Comparison of ENCODE assay signal across 21 cellular contexts in genomic region chr4:25904748-25905082, GRCh38. TPM values are rescaled to one million over a fixed set of nuclear protein-coding genes. Genes with fewer than 3 reads are reported as not detected.
DNase-seq lines count a peak whose midpoint lies in the region; ATAC-seq and TF ChIP-seq lines count a peak whose summit lies in the region.
"Had no signal": no experiment of that assay in that cellular context is flagged by ENCODE, and none has a peak within 500 bp of the region (broad histone marks: within the 10 kb centered on the region; RNA-seq: fewer than 3 reads in every experiment).

No MANE protein-coding gene starts in this region.

- no peaks in the 10 kb centered on the region for H3K9me3 ChIP-seq in smooth muscle cell (replicated peaks; ENCODE audit: low read depth)

- no peaks in the 10 kb centered on the region for H4K20me1 ChIP-seq in smooth muscle cell (ENCODE audit: low read depth)

- H3K4me2 ChIP-seq in smooth muscle cell, result no peak overlapping the region

- no peak overlapping the region for H2AFZ ChIP-seq in smooth muscle cell (ENCODE audit: low read depth)

- no peak for DNase-seq in activated B cell treated with CpG ODN at 0.5 μM for 24 hours
- no peak for DNase-seq in NCI-H82 treated with DMSO at 0.1 percent for 48 hours (lab: John Stamatoyannopoulos, UW; ENCODE audit: unreplicated experiment)
- no peak for DNase-seq in amniotic stem cell (lab: John Stamatoyannopoulos, UW)
- no peak for DNase-seq in smooth muscle cell (lab: John Stamatoyannopoulos, UW; ENCODE audit: unreplicated experiment)
- no peak for DNase-seq in T-cell
- DNase-seq: ACHN; activated CD4-positive, alpha-beta memory T cell treated with anti-CD3 and anti-CD28 coated beads for 36 hours; activated naive CD4-positive, alpha-beta T cell treated with anti-CD3 and anti-CD28 coated beads, Interleukin-2, amount 50 U/mL, for 16 hours; activated T-cell treated with anti-CD3 and anti-CD28 coated beads, Interleukin-2, amount 50 U/mL, for 24 hours; CD4-positive, alpha-beta T cell; HCEC 1CT; NCI-H2081; NCI-H524 treated with DMSO at 0.1 percent for 48 hours; posterior cingulate gyrus; SHP77; T-helper 2 cell had no signal

- ATAC-seq in GM18499 (IDR thresholded peaks at IDR 0.05; ENCODE audit: insufficient read depth, unreplicated experiment), result peak; percentile 26
- ATAC-seq in GM19452 (IDR thresholded peaks at IDR 0.05; ENCODE audit: unreplicated experiment), result peak; percentile 55
- ATAC-seq in HG03108 (IDR thresholded peaks at IDR 0.05; ENCODE audit: unreplicated experiment), result peak; percentile 37
- peak; percentile 71 for ATAC-seq in activated B cell treated with CpG ODN at 0.5 μM for 24 hours (ENCODE audit: low read depth)
- ATAC-seq in T-cell (replicated peaks in 1 of 4), result no peak

- H3K4me3 Mint-ChIP-seq in activated B cell treated with CpG ODN at 0.5 μM for 24 hours (peak overlapping the region; percentile 49), T-cell (no peak overlapping the region)
- H3K4me3 Mint-ChIP-seq: activated CD4-positive, alpha-beta memory T cell treated with anti-CD3 and anti-CD28 coated beads for 36 hours; activated T-cell treated with anti-CD3 and anti-CD28 coated beads, Interleukin-2, amount 50 U/mL, for 24 hours; CD4-positive, alpha-beta T cell had no signal

- H3K36me3 Mint-ChIP-seq in activated B cell treated with CpG ODN at 0.5 μM for 24 hours (ENCODE audit: low read depth), result no peaks in the 10 kb centered on the region
- H3K36me3 Mint-ChIP-seq in T-cell, result no peaks in the 10 kb centered on the region

- H3K79me2 ChIP-seq in smooth muscle cell (ENCODE audit: low read depth), result no peaks in the 10 kb centered on the region

- no peaks in the 10 kb centered on the region for H3K9me3 Mint-ChIP-seq in activated B cell treated with CpG ODN at 0.5 μM for 24 hours
- H3K9me3 Mint-ChIP-seq in T-cell, result peaks cover 0 to 6% (median 0%) of the 10 kb centered on the region in 3 donors
- H3K9me3 Mint-ChIP-seq: activated CD4-positive, alpha-beta memory T cell treated with anti-CD3 and anti-CD28 coated beads for 36 hours; activated T-cell treated with anti-CD3 and anti-CD28 coated beads, Interleukin-2, amount 50 U/mL, for 24 hours; CD4-positive, alpha-beta T cell had no signal

- H3K27me3 Mint-ChIP-seq in activated B cell treated with CpG ODN at 0.5 μM for 24 hours (no peaks in the 10 kb centered on the region), T-cell (peaks cover 0 to 5% of the 10 kb centered on the region in 2 donors)
- H3K27me3 Mint-ChIP-seq: activated CD4-positive, alpha-beta memory T cell treated with anti-CD3 and anti-CD28 coated beads for 36 hours; activated T-cell treated with anti-CD3 and anti-CD28 coated beads, Interleukin-2, amount 50 U/mL, for 24 hours; CD4-positive, alpha-beta T cell had no signal

- no peak for TF ChIP-seq CTCF in activated B cell treated with CpG ODN at 0.5 μM for 24 hours (IDR thresholded peaks at IDR 0.05)
- no peak for TF ChIP-seq CTCF in smooth muscle cell (IDR thresholded peaks at IDR 0.05; ENCODE audit: borderline replicate concordance, insufficient read depth, poor library complexity, severe bottlenecking)

- no peak overlapping the region for H3K4me3 ChIP-seq in smooth muscle cell
- H3K4me3 ChIP-seq: lung had no signal

- peak overlapping the region; percentile 75 for H3K27ac Mint-ChIP-seq in activated B cell treated with CpG ODN at 0.5 μM for 24 hours
- peak overlapping the region in 1 of 2 donors; percentile 8 for H3K27ac Mint-ChIP-seq in T-cell
- H3K27ac Mint-ChIP-seq: activated CD4-positive, alpha-beta memory T cell treated with anti-CD3 and anti-CD28 coated beads for 36 hours; activated T-cell treated with anti-CD3 and anti-CD28 coated beads, Interleukin-2, amount 50 U/mL, for 24 hours; CD4-positive, alpha-beta T cell had no signal

- H3K36me3 ChIP-seq in smooth muscle cell (ENCODE audit: low read depth), result no peaks in the 10 kb centered on the region

- 94% methylated on average over 3 of the region's 3 CpGs for whole genome bisulfite sequencing in smooth muscle cell (ENCODE audit: low lambda C conversion rate)

- H3K9ac ChIP-seq in smooth muscle cell (ENCODE audit: low read depth), result no peak overlapping the region

- no peak overlapping the region for H3K27ac ChIP-seq in smooth muscle cell (ENCODE audit: low read depth)
- H3K27ac ChIP-seq: HL-60 had no signal

- POLR2A ChIA-PET in activated B cell treated with CpG ODN at 0.5 μM for 24 hours (lab: Charles Lee) (interaction anchor here (0.7 to 2.9 kb wide), 8 partner anchors 9 to 50 kb away, joined by 3 to 33 read pairs (median 4); partner anchors contain the start of gene SMIM20), T-cell (lab: Charles Lee) (no interaction called here)

- peaks cover 9% of the 10 kb centered on the region for H3F3A ChIP-seq in smooth muscle cell (ENCODE audit: low read depth)

- intact Hi-C loops in activated B cell treated with CpG ODN at 0.5 μM for 24 hours (cut with micrococcal nuclease), result loop anchor here (1.0 kb wide), 4 partner anchors 10 to 45 kb away; partner anchors contain the start of gene SMIM20

- H3K4me1 Mint-ChIP-seq in activated B cell treated with CpG ODN at 0.5 μM for 24 hours (peaks cover 56% of the 10 kb centered on the region), T-cell (peaks cover 0 to 3% (median 0%) of the 10 kb centered on the region in 3 donors)

- CTCF ChIA-PET in activated B cell treated with CpG ODN at 0.5 μM for 24 hours (lab: Charles Lee) (interaction anchor here (1.8 to 2.0 kb wide), 2 partner anchors 9 to 62 kb away, joined by 4 to 5 read pairs; partner anchors contain the start of gene SMIM20), T-cell (lab: Charles Lee) (no interaction called here)

- H3K4me1 ChIP-seq in smooth muscle cell (ENCODE audit: low read depth), result no peaks in the 10 kb centered on the region

- H3K27me3 ChIP-seq in smooth muscle cell (ENCODE audit: low read depth), result no peaks in the 10 kb centered on the region

RNA-seq across cellular contexts. Expression of gene SMIM20, which starts 9.3 kb away (rescaled TPM):
- 16.6 and 18.7 TPM in 2 replicates for total RNA-seq in activated B cell treated with CpG ODN at 0.5 μM for 24 hours
- 44.0 and 52.1 TPM in 2 replicates for total RNA-seq in smooth muscle cell
- polyA plus RNA-seq in smooth muscle cell, result 40.9 and 46.5 TPM in 2 replicates
- 10 to 100 TPM; 13.1 to 19.1 (median 16.0) TPM for total RNA-seq in T-cell

RNA-seq across cellular contexts. Expression of gene SEL1L3, which starts 41.9 kb away (rescaled TPM):
- 102 and 113 TPM in 2 replicates for total RNA-seq in activated B cell treated with CpG ODN at 0.5 μM for 24 hours
- total RNA-seq in smooth muscle cell, result 14.0 and 24.6 TPM in 2 replicates
- 8.8 and 9.3 TPM in 2 replicates for polyA plus RNA-seq in smooth muscle cell
- 10 to 100 TPM; 43.6 to 69.9 (median 50.1) TPM for total RNA-seq in T-cell

Comparison
In these comparisons a context has a peak if more than half of its experiments do, and no peak if none do; other contexts are left out.
1. ATAC-seq: peak in GM18499 (single experiment), GM19452 (single experiment), HG03108 (single experiment) and activated B cell treated with CpG ODN at 0.5 μM for 24 hours (single experiment); none in T-cell (0 of 4).